1 cellular context compared by ENCODE assay signal in the genomic region with DNA sequence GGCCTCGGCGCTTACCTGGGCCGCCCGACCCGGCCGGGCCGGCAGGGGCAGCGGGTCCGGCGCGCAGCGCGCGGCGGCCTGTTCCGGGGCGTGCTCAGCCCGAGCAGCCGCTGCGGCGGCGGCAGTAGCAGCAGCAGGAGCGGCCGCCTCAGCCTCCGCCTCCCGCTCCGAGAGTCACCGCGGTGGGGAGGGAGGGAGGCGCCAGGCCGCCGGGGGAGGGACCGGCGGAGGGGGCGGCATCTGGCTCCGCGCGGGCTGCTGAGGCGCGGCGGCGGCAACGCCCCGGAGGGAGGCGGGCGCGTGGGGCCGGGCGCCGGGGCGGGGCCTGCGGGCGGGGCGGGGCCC.
TF ChIP-seq lines count a peak whose summit lies in the region.

CTNNBIP1 (minus strand) TSS at position 190 of the 345 bp plus-strand sequence. CDS start 38,205 bp downstream, outside the sequence.

TF ChIP-seq in HepG2, 621 proteins besides CTCF, POLR2A, EP300 and RAD21 (continued from another document and continues in another):
- TF ChIP-seq, protein P1, sequence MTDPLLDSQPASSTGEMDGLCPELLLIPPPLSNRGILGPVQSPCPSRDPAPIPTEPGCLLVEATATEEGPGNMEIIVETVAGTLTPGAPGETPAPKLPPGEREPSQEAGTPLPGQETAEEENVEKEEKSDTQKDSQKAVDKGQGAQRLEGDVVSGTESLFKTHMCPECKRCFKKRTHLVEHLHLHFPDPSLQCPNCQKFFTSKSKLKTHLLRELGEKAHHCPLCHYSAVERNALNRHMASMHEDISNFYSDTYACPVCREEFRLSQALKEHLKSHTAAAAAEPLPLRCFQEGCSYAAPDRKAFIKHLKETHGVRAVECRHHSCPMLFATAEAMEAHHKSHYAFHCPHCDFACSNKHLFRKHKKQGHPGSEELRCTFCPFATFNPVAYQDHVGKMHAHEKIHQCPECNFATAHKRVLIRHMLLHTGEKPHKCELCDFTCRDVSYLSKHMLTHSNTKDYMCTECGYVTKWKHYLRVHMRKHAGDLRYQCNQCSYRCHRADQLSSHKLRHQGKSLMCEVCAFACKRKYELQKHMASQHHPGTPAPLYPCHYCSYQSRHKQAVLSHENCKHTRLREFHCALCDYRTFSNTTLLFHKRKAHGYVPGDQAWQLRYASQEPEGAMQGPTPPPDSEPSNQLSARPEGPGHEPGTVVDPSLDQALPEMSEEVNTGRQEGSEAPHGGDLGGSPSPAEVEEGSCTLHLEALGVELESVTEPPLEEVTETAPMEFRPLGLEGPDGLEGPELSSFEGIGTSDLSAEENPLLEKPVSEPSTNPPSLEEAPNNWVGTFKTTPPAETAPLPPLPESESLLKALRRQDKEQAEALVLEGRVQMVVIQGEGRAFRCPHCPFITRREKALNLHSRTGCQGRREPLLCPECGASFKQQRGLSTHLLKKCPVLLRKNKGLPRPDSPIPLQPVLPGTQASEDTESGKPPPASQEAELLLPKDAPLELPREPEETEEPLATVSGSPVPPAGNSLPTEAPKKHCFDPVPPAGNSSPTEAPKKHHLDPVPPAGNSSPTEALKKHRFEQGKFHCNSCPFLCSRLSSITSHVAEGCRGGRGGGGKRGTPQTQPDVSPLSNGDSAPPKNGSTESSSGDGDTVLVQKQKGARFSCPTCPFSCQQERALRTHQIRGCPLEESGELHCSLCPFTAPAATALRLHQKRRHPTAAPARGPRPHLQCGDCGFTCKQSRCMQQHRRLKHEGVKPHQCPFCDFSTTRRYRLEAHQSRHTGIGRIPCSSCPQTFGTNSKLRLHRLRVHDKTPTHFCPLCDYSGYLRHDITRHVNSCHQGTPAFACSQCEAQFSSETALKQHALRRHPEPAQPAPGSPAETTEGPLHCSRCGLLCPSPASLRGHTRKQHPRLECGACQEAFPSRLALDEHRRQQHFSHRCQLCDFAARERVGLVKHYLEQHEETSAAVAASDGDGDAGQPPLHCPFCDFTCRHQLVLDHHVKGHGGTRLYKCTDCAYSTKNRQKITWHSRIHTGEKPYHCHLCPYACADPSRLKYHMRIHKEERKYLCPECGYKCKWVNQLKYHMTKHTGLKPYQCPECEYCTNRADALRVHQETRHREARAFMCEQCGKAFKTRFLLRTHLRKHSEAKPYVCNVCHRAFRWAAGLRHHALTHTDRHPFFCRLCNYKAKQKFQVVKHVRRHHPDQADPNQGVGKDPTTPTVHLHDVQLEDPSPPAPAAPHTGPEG (CRISPR knock-in tag; IDR thresholded peaks at IDR 0.05): no peak
- TF ChIP-seq ZFX (CRISPR knock-in tag; IDR thresholded peaks at IDR 0.05; ENCODE audit: low read depth): peak; percentile 10; the same call in 1 of the 2 replicates
- TF ChIP-seq, protein P2, sequence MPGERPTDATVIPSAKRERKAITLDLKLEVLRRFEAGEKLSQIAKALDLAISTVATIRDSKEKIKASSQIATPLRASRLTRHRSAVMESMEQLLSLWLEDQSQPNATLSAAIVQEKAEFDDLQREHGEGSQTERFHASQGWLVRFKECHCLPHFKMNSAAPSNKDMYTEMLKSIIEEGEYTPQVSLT (CRISPR knock-in tag; IDR thresholded peaks at IDR 0.05; ENCODE audit: borderline replicate concordance, low read depth): no peak
- no peak for TF ChIP-seq ZBED4 (CRISPR knock-in tag; IDR thresholded peaks at IDR 0.05; ENCODE audit: borderline replicate concordance)
- TF ChIP-seq PHF5A (CRISPR knock-in tag; IDR thresholded peaks at IDR 0.05; ENCODE audit: low read depth, unreplicated experiment): no peak
- no peak for TF ChIP-seq MTF2 (CRISPR knock-in tag; IDR thresholded peaks at IDR 0.05; ENCODE audit: borderline replicate concordance)
- TF ChIP-seq ZNF33A (CRISPR knock-in tag; IDR thresholded peaks at IDR 0.05; ENCODE audit: borderline replicate concordance): no peak
- TF ChIP-seq HNRNPLL (IDR thresholded peaks at IDR 0.05; ENCODE audit: low read depth, low read length, poor library complexity, severe bottlenecking): no peak
- peak; percentile 62 for TF ChIP-seq RBFOX2 (IDR thresholded peaks at IDR 0.05; ENCODE audit: low read depth, low read length)
- TF ChIP-seq SOX13 (IDR thresholded peaks at IDR 0.05): no peak
- no peak for TF ChIP-seq SOX13 (CRISPR knock-in tag; conservative IDR thresholded peaks at IDR 0.05 in 1 of 2, IDR thresholded peaks at IDR 0.05 in 1 of 2)
- TF ChIP-seq CCDC6 (CRISPR knock-in tag; IDR thresholded peaks at IDR 0.05): peak; percentile 64; the same call in 1 of the 2 replicates
- TF ChIP-seq MEF2D (CRISPR knock-in tag; IDR thresholded peaks at IDR 0.05): no peak
- TF ChIP-seq, protein P3, sequence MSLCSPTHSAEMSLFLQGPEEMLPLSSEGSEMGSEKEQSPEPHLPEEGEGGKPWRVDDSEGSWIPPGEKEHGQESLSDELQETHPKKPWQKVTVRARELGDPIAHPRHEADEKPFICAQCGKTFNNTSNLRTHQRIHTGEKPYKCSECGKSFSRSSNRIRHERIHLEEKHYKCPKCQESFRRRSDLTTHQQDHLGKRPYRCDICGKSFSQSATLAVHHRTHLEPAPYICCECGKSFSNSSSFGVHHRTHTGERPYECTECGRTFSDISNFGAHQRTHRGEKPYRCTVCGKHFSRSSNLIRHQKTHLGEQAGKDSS (CRISPR knock-in tag; IDR thresholded peaks at IDR 0.05; ENCODE audit: borderline replicate concordance, low read depth): peak; percentile 46; the same call in 1 of the 2 replicates
- TF ChIP-seq ZNF207 (IDR thresholded peaks at IDR 0.05; ENCODE audit: borderline replicate concordance): no peak
- no peak for TF ChIP-seq HNRNPL (IDR thresholded peaks at IDR 0.05; ENCODE audit: low read depth, low read length)
- no peak for TF ChIP-seq KLF6 (CRISPR knock-in tag; IDR thresholded peaks at IDR 0.05)
- TF ChIP-seq MAZ (IDR thresholded peaks at IDR 0.05; ENCODE audit: borderline replicate concordance, low read depth, low read length): no peak
- no peak; the same call in 1 of the 2 replicates for TF ChIP-seq MAZ (CRISPR knock-in tag; IDR thresholded peaks at IDR 0.05; ENCODE audit: low read depth)
- TF ChIP-seq ZNF501 (CRISPR knock-in tag; IDR thresholded peaks at IDR 0.05): no peak
- no peak for TF ChIP-seq SCMH1 (CRISPR knock-in tag; IDR thresholded peaks at IDR 0.05; ENCODE audit: borderline replicate concordance)
- 0 out of 2 replicates have a peak, but pooled peaks have one; percentile 19 for TF ChIP-seq NR2C2 (CRISPR knock-in tag; IDR thresholded peaks at IDR 0.05; ENCODE audit: borderline replicate concordance)
- TF ChIP-seq ZZZ3 (CRISPR knock-in tag; IDR thresholded peaks at IDR 0.05; ENCODE audit: borderline replicate concordance): no peak
- peak; percentile 65; the same call in 1 of the 2 replicates for TF ChIP-seq ZFY (CRISPR knock-in tag; IDR thresholded peaks at IDR 0.05)
- TF ChIP-seq, protein P4, sequence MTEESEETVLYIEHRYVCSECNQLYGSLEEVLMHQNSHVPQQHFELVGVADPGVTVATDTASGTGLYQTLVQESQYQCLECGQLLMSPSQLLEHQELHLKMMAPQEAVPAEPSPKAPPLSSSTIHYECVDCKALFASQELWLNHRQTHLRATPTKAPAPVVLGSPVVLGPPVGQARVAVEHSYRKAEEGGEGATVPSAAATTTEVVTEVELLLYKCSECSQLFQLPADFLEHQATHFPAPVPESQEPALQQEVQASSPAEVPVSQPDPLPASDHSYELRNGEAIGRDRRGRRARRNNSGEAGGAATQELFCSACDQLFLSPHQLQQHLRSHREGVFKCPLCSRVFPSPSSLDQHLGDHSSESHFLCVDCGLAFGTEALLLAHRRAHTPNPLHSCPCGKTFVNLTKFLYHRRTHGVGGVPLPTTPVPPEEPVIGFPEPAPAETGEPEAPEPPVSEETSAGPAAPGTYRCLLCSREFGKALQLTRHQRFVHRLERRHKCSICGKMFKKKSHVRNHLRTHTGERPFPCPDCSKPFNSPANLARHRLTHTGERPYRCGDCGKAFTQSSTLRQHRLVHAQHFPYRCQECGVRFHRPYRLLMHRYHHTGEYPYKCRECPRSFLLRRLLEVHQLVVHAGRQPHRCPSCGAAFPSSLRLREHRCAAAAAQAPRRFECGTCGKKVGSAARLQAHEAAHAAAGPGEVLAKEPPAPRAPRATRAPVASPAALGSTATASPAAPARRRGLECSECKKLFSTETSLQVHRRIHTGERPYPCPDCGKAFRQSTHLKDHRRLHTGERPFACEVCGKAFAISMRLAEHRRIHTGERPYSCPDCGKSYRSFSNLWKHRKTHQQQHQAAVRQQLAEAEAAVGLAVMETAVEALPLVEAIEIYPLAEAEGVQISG (CRISPR knock-in tag; IDR thresholded peaks at IDR 0.05): peak; percentile 47; the same call in 1 of the 2 replicates
- no peak for TF ChIP-seq CREB1 (IDR thresholded peaks at IDR 0.05)
- no peak for TF ChIP-seq CREB1 (CRISPR knock-in tag; IDR thresholded peaks at IDR 0.05)
- TF ChIP-seq ZNF615 (CRISPR knock-in tag; IDR thresholded peaks at IDR 0.05; ENCODE audit: borderline replicate concordance): no peak
- TF ChIP-seq ATF5 (CRISPR knock-in tag; IDR thresholded peaks at IDR 0.05; ENCODE audit: low read depth): no peak
- TF ChIP-seq, protein P5, sequence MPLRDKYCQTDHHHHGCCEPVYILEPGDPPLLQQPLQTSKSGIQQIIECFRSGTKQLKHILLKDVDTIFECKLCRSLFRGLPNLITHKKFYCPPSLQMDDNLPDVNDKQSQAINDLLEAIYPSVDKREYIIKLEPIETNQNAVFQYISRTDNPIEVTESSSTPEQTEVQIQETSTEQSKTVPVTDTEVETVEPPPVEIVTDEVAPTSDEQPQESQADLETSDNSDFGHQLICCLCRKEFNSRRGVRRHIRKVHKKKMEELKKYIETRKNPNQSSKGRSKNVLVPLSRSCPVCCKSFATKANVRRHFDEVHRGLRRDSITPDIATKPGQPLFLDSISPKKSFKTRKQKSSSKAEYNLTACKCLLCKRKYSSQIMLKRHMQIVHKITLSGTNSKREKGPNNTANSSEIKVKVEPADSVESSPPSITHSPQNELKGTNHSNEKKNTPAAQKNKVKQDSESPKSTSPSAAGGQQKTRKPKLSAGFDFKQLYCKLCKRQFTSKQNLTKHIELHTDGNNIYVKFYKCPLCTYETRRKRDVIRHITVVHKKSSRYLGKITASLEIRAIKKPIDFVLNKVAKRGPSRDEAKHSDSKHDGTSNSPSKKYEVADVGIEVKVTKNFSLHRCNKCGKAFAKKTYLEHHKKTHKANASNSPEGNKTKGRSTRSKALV (CRISPR knock-in tag; IDR thresholded peaks at IDR 0.05): no peak
- TF ChIP-seq ZNF510 (CRISPR knock-in tag; IDR thresholded peaks at IDR 0.05; ENCODE audit: low read depth): no peak
- TF ChIP-seq SALL2 (CRISPR knock-in tag; IDR thresholded peaks at IDR 0.05): no peak
- TF ChIP-seq ZBTB25 (CRISPR knock-in tag; IDR thresholded peaks at IDR 0.05): 0 out of 2 replicates have a peak, but pooled peaks have one; percentile 6
- TF ChIP-seq ZFP90 (CRISPR knock-in tag; IDR thresholded peaks at IDR 0.05; ENCODE audit: borderline replicate concordance): no peak
- TF ChIP-seq CBFB (CRISPR knock-in tag; IDR thresholded peaks at IDR 0.05): no peak
